Comparison of ENCODE assay signal across 25 cellular contexts in genomic region chr21:27721675-27722074, GRCh38.
"Had no signal": no experiment of that assay in that cellular context is flagged by ENCODE, and none has a peak within 500 bp of the region (broad histone marks: within the 10 kb centered on the region; RNA-seq: fewer than 3 reads in every experiment).

No MANE protein-coding gene starts in this region.

- ATAC-seq: body of pancreas, heart left ventricle, natural killer cell had no signal

- H3K36me3 Mint-ChIP-seq: activated naive CD8-positive, alpha-beta T cell treated with anti-CD3 and anti-CD28 coated beads for 36 hours; natural killer cell; neural progenitor cell had no signal

- H3K36me3 ChIP-seq: adrenal gland, esophagus muscularis mucosa, heart left ventricle, neural progenitor cell, right atrium auricular region, suprapubic skin, tibial artery had no signal

- H3K27ac Mint-ChIP-seq: activated naive CD4-positive, alpha-beta T cell treated with anti-CD3 and anti-CD28 coated beads for 36 hours; activated naive CD8-positive, alpha-beta T cell treated with anti-CD3 and anti-CD28 coated beads for 36 hours; activated T-helper 1 cell treated with anti-CD3 and anti-CD28 coated beads, Interleukin-12 subunit alpha, Interleukin-12 subunit beta, Interleukin-2, Interleukin-4 antibody, amounts not matched to agents 30 ng/mL and 10 ng/mL and 1 ng/mL, durations not matched to agents 14 hours and 24 hours and 36 hours; natural killer cell; neural progenitor cell had no signal

- H3K27ac ChIP-seq: adrenal gland, body of pancreas, esophagus muscularis mucosa, foreskin keratinocyte, heart left ventricle, neural progenitor cell, right atrium auricular region, suprapubic skin, tibial artery, VCaP had no signal

- H3K27me3 ChIP-seq: adrenal gland, body of pancreas, esophagus muscularis mucosa, foreskin keratinocyte, heart left ventricle, neural progenitor cell, right atrium auricular region, suprapubic skin, tibial artery had no signal

- H3K4me3 Mint-ChIP-seq: activated naive CD4-positive, alpha-beta T cell treated with anti-CD3 and anti-CD28 coated beads for 36 hours; activated naive CD8-positive, alpha-beta T cell treated with anti-CD3 and anti-CD28 coated beads for 36 hours; activated T-helper 1 cell treated with anti-CD3 and anti-CD28 coated beads, Interleukin-12 subunit alpha, Interleukin-12 subunit beta, Interleukin-2, Interleukin-4 antibody, amounts not matched to agents 30 ng/mL and 10 ng/mL and 1 ng/mL, durations not matched to agents 14 hours and 24 hours and 36 hours; natural killer cell; neural progenitor cell had no signal

- DNase-seq: activated CD4-positive, alpha-beta T cell treated with anti-CD3 and anti-CD28 coated beads for 4 hours; activated CD4-positive, alpha-beta T cell treated with anti-CD3 and anti-CD28 coated beads, Interleukin-2, amount 50 U/mL, for 4 hours; activated effector memory CD4-positive, alpha-beta T cell treated with anti-CD3 and anti-CD28 coated beads, Interleukin-2, amount 50 U/mL, for 16 hours; activated naive CD4-positive, alpha-beta T cell treated with anti-CD3 and anti-CD28 coated beads for 36 hours; activated naive CD8-positive, alpha-beta T cell treated with anti-CD3 and anti-CD28 coated beads for 36 hours; activated T-cell treated with anti-CD3 and anti-CD28 coated beads, Interleukin-2, amount 50 U/mL, for 1 hour; adrenal gland; aorta; body of pancreas; cortex of kidney; heart left ventricle; midbrain; natural killer cell; occipital lobe; stimulated activated CD4-positive, alpha-beta T cell treated with anti-CD3 and anti-CD28 coated beads, Interleukin-15, amount 100 ng/mL, for 24 hours; stimulated activated CD4-positive, alpha-beta T cell treated with anti-CD3 and anti-CD28 coated beads, Interleukin-2, amount 100 ng/mL, for 24 hours; stimulated activated naive CD4-positive, alpha-beta T cell; tibial artery had no signal

- H2AFZ ChIP-seq: neural progenitor cell had no signal

- H3K9me3 Mint-ChIP-seq: neural progenitor cell had no signal

- H3K4me1 ChIP-seq: adrenal gland, body of pancreas, esophagus muscularis mucosa, foreskin keratinocyte, heart left ventricle, neural progenitor cell, right atrium auricular region, suprapubic skin, tibial artery had no signal

- H3K27me3 Mint-ChIP-seq: activated naive CD8-positive, alpha-beta T cell treated with anti-CD3 and anti-CD28 coated beads for 36 hours had no signal

- H3K4me2 ChIP-seq: neural progenitor cell had no signal

- H3K9me3 ChIP-seq: body of pancreas, esophagus muscularis mucosa, heart left ventricle, right atrium auricular region, suprapubic skin, tibial artery had no signal

- H3K4me1 Mint-ChIP-seq: activated naive CD8-positive, alpha-beta T cell treated with anti-CD3 and anti-CD28 coated beads for 36 hours; natural killer cell; neural progenitor cell had no signal

- H3K4me3 ChIP-seq: adrenal gland, body of pancreas, esophagus muscularis mucosa, heart left ventricle, neural progenitor cell, right atrium auricular region, suprapubic skin, tibial artery had no signal
